ENCODE assay signal across 8 cellular contexts in the genomic region with DNA sequence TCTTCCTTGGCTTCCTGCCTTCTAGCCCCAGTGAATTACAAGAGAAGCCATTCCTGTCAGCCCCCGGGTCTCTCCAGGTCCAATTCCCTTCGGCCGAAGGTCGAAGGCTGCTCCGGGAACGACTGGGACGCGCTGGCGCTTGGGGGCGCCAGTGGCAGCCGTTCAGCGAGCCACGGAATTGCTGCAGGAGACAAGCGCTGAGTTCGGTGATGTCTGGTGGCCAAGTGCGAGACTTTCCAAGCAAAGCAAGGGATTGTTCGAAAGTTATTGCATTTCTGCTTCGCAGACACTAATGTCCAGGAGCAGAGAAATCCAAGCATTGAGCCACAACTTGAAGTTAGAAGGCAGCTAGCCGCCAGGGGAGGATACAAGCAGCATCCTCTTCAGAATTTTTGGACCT. TPM values are rescaled to one million over a fixed set of nuclear protein-coding genes. Genes with fewer than 3 reads are reported as not detected.
A peak's percentile ranks its signal among the peaks of the same experiment; 100 is the strongest.
DNase-seq lines count a peak whose midpoint lies in the region; ATAC-seq and TF ChIP-seq lines count a peak whose summit lies in the region.

No MANE protein-coding gene starts in this region.

- peak; percentile 63 for TF ChIP-seq CTCF in AG10803 (conservative IDR thresholded peaks at IDR 0.05; ENCODE audit: low read length)
- TF ChIP-seq CTCF in WTC11 (IDR thresholded peaks at IDR 0.05), result no peak
- peak; percentile 49 for TF ChIP-seq CTCF in smooth muscle cell (IDR thresholded peaks at IDR 0.05; ENCODE audit: borderline replicate concordance, insufficient read depth, poor library complexity, severe bottlenecking)

- H3K9ac ChIP-seq in iPS-18a (ENCODE audit: low read length), result no peak overlapping the region
- no peak overlapping the region for H3K9ac ChIP-seq in smooth muscle cell (ENCODE audit: low read depth)

- H3K4me1 ChIP-seq in iPS-18a (ENCODE audit: control insufficient read depth, low read depth, low read length) (peaks cover 11% of the 10 kb centered on the region), smooth muscle cell (ENCODE audit: low read depth) (no peaks in the 10 kb centered on the region)

- H3F3A ChIP-seq in smooth muscle cell (ENCODE audit: low read depth), result peaks cover 20% of the 10 kb centered on the region

- H3K9me3 ChIP-seq in iPS-18a (ENCODE audit: control insufficient read depth, low read depth, low read length) (no peaks in the 10 kb centered on the region), smooth muscle cell (replicated peaks; ENCODE audit: low read depth) (no peaks in the 10 kb centered on the region)

- POLR2A ChIA-PET in WTC11 (lab: Charles Lee), result no interaction called here

- H3K27ac ChIP-seq in iPS-18a (ENCODE audit: low read length) (no peak overlapping the region), smooth muscle cell (ENCODE audit: low read depth) (peak overlapping the region; percentile 65)

- WGBS in smooth muscle cell (ENCODE audit: low lambda C conversion rate), result 4% methylated on average over 19 of the region's 19 CpGs

- H3K4me3 ChIP-seq in AG10803 (ENCODE audit: low read length), result peak overlapping the region; percentile 70
- no peak overlapping the region for H3K4me3 ChIP-seq in H7 (ENCODE audit: insufficient read depth, low read depth, low read length)
- H3K4me3 ChIP-seq in iPS-18a (ENCODE audit: low read length), result peak overlapping the region; percentile 76
- H3K4me3 ChIP-seq in smooth muscle cell, result peak overlapping the region; percentile 71

- H3K79me2 ChIP-seq in smooth muscle cell (ENCODE audit: low read depth), result peaks cover 39% of the 10 kb centered on the region

- H3K4me1 Mint-ChIP-seq in WTC11, result peaks cover 30% of the 10 kb centered on the region

- DNase-seq in AG10803 (ENCODE audit: low read depth) (peak; percentile 56), H7 (peak; percentile 67), WTC11 (ENCODE audit: low spot score) (peak; percentile 70), smooth muscle cell (lab: John Stamatoyannopoulos, UW; ENCODE audit: unreplicated experiment) (peak; percentile 16)
- DNase-seq in effector CD4-positive, alpha-beta T cell, result no peak

- H4K20me1 ChIP-seq in smooth muscle cell (ENCODE audit: low read depth), result peaks cover 38% of the 10 kb centered on the region

- no peak overlapping the region for H3K27ac Mint-ChIP-seq in WTC11

- H3K4me3 Mint-ChIP-seq in WTC11, result peak overlapping the region; percentile 90

- peak overlapping the region; percentile 18 for H2AFZ ChIP-seq in smooth muscle cell (ENCODE audit: low read depth)

- H3K4me2 ChIP-seq in smooth muscle cell, result peak overlapping the region; percentile 96

- H3K27me3 ChIP-seq in H7 (ENCODE audit: control insufficient read depth, insufficient read depth, low read length), result peaks cover 38% of the 10 kb centered on the region
- peaks cover 61% of the 10 kb centered on the region for H3K27me3 ChIP-seq in iPS-18a (ENCODE audit: control insufficient read depth, insufficient read depth, low read length)
- H3K27me3 ChIP-seq in smooth muscle cell (ENCODE audit: low read depth), result peaks cover 6% of the 10 kb centered on the region

- H3K36me3 Mint-ChIP-seq in WTC11, result no peaks in the 10 kb centered on the region

- H3K9me3 Mint-ChIP-seq in WTC11, result no peaks in the 10 kb centered on the region

- ATAC-seq in WTC11 (peak; percentile 74), HG03108 (IDR thresholded peaks at IDR 0.05; ENCODE audit: unreplicated experiment) (no peak), HG03135 (IDR thresholded peaks at IDR 0.05; ENCODE audit: unreplicated experiment) (no peak)

- CTCF ChIA-PET in WTC11 (lab: Charles Lee), result interaction anchor here (1.1 to 2.2 kb wide), 3 partner anchors 57 to 162 kb away, joined by 3 to 7 read pairs (median 6); no protein-coding TSS in a partner anchor

- H3K36me3 ChIP-seq in H7 (replicated peaks; ENCODE audit: control insufficient read depth, insufficient read depth, low read length), result no peaks in the 10 kb centered on the region
- H3K36me3 ChIP-seq in iPS-18a (ENCODE audit: control insufficient read depth, low read depth, low read length), result no peaks in the 10 kb centered on the region
- no peaks in the 10 kb centered on the region for H3K36me3 ChIP-seq in smooth muscle cell (ENCODE audit: low read depth)

- peaks cover 58% of the 10 kb centered on the region for H3K27me3 Mint-ChIP-seq in WTC11 (ENCODE audit: low read depth)

TF ChIP-seq in WTC11, 78 proteins besides CTCF, POLR2A, EP300 and RAD21:
- no peak for TF ChIP-seq NFATC4 (CRISPR knock-in tag; IDR thresholded peaks at IDR 0.05)
- TF ChIP-seq, protein P1, sequence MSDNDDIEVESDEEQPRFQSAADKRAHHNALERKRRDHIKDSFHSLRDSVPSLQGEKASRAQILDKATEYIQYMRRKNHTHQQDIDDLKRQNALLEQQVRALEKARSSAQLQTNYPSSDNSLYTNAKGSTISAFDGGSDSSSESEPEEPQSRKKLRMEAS (CRISPR knock-in tag; IDR thresholded peaks at IDR 0.05), result peak; percentile 44
- 0 out of 2 replicates have a peak, but pooled peaks have one; percentile 27 for TF ChIP-seq CREM (CRISPR knock-in tag; IDR thresholded peaks at IDR 0.05)
- 0 out of 2 replicates have a peak, but pooled peaks have one; percentile 27 for TF ChIP-seq ETV6 (CRISPR knock-in tag; IDR thresholded peaks at IDR 0.05)
- TF ChIP-seq ZNF263 (CRISPR knock-in tag; IDR thresholded peaks at IDR 0.05; ENCODE audit: low read depth), result no peak

RNA-seq across cellular contexts. Expression of a gene that starts 1.1 kb away (rescaled TPM):
- not detected in 2 replicates for total RNA-seq in H7 (2014; rRNA removed; shearing (Covaris generic))
- total RNA-seq in WTC11 (2021) (0.07 TPM in 1 of 3 replicates, not detected in the others), smooth muscle cell (555 and 597 TPM in 2 replicates)
- polyA plus RNA-seq in smooth muscle cell, result 198 and 325 TPM in 2 replicates

Comparison
In these comparisons a context has a peak if more than half of its experiments do, and no peak if none do; other contexts are left out.
1. RNA of a gene that starts 1.1 kb away (total RNA-seq): 555 to 597 TPM in smooth muscle cell; 0.07 TPM in WTC11 and not detected in H7; every median in the first group is over 100 times any median in the second.